ENCODE assay signal across 9 cellular contexts in genomic region chr13:98485561-98485960, GRCh38.
A peak's percentile ranks its signal among the peaks of the same experiment; 100 is the strongest.
DNase-seq lines count a peak whose midpoint lies in the region; ATAC-seq, FAIRE-seq and TF ChIP-seq lines count a peak whose summit lies in the region.
"Had no signal": no experiment of that assay in that cellular context is flagged by ENCODE, and none has a peak within 500 bp of the region (broad histone marks: within the 10 kb centered on the region; RNA-seq: fewer than 3 reads in every experiment).

No MANE protein-coding gene starts in this region.

- no peak overlapping the region for H3K9ac ChIP-seq in endodermal cell (ENCODE audit: extremely low read depth, low read length, poor library complexity, severe bottlenecking)

- peak overlapping the region; percentile 31 for H3K4me3 ChIP-seq in CD4-positive, CD25-positive, alpha-beta regulatory T cell (ENCODE audit: low read depth, low read length)
- H3K4me3 ChIP-seq in PC-9 (peak overlapping the region; percentile 34; the same call in 1 of the 2 replicates), endodermal cell (ENCODE audit: low read length) (no peak overlapping the region), osteoblast (ENCODE audit: insufficient read depth, low read length) (no peak overlapping the region)

- H3K79me2 ChIP-seq in PC-9 (ENCODE audit: low read depth) (peaks cover 89% of the 10 kb centered on the region), osteoblast (ENCODE audit: insufficient read depth, low read length) (peaks cover 96% of the 10 kb centered on the region)

- no peaks in the 10 kb centered on the region for H3K9me2 ChIP-seq in PC-9 (ENCODE audit: insufficient read depth)

- H3K9me3 ChIP-seq in CD4-positive, CD25-positive, alpha-beta regulatory T cell (ENCODE audit: control insufficient read depth in 2 of 2, low read length in 2 of 2), result no peaks in the 10 kb centered on the region
- no peaks in the 10 kb centered on the region for H3K9me3 ChIP-seq in PC-9 (ENCODE audit: insufficient read depth, low read depth)
- no peaks in the 10 kb centered on the region for H3K9me3 ChIP-seq in endodermal cell (ENCODE audit: control insufficient read depth, low read length)
- no peaks in the 10 kb centered on the region for H3K9me3 ChIP-seq in osteoblast (ENCODE audit: low read depth, low read length)

- peak overlapping the region; percentile 57 for H3K27ac ChIP-seq in CD4-positive, CD25-positive, alpha-beta regulatory T cell (ENCODE audit: insufficient read depth, low read length, poor library complexity, severe bottlenecking)
- peak overlapping the region; percentile 99 for H3K27ac ChIP-seq in PC-9
- no peak overlapping the region for H3K27ac ChIP-seq in endodermal cell (ENCODE audit: low read depth, low read length)
- H3K27ac ChIP-seq in osteoblast (ENCODE audit: low read depth, low read length), result peak overlapping the region; percentile 99

- H2AFZ ChIP-seq in PC-9 (no peak overlapping the region), osteoblast (ENCODE audit: low read length) (no peak overlapping the region)

- intact Hi-C loops in PC-9 (cut with micrococcal nuclease; ENCODE audit: unreplicated experiment) (loop anchor here (2.0 kb wide), 3 partner anchors 85 to 665 kb away; no protein-coding TSS in a partner anchor), posterior cingulate gyrus (cut with DNase I) (no loop called here)

- H4K20me1 ChIP-seq in PC-9 (ENCODE audit: insufficient read depth) (no peaks in the 10 kb centered on the region), osteoblast (ENCODE audit: insufficient read depth, low read length) (peaks cover 37% of the 10 kb centered on the region)

- peak overlapping the region in 3 of 4 donors; percentile 49 to 71 (median 71) for H3K4me3 Mint-ChIP-seq in CD4-positive, CD25-positive, alpha-beta regulatory T cell
- H3K4me3 Mint-ChIP-seq in endodermal cell, result no peak overlapping the region

- H3K27ac Mint-ChIP-seq in CD4-positive, CD25-positive, alpha-beta regulatory T cell, result peak overlapping the region; percentile 78 to 98 (median 92)
- H3K27ac Mint-ChIP-seq in endodermal cell, result peak overlapping the region; percentile 95

- H3K27me3 Mint-ChIP-seq in CD4-positive, CD25-positive, alpha-beta regulatory T cell, result no peaks in the 10 kb centered on the region
- H3K27me3 Mint-ChIP-seq in endodermal cell (ENCODE audit: insufficient read depth), result no peaks in the 10 kb centered on the region

- H3K9me3 Mint-ChIP-seq in CD4-positive, CD25-positive, alpha-beta regulatory T cell, result no peaks in the 10 kb centered on the region
- H3K9me3 Mint-ChIP-seq in endodermal cell, result no peaks in the 10 kb centered on the region

- no peak for DNase-seq in CD4-positive, CD25-positive, alpha-beta regulatory T cell
- no peak for DNase-seq in PC-9
- DNase-seq in endodermal cell, result peak; percentile 53
- DNase-seq in osteoblast (ENCODE audit: insufficient read length, low spot score, missing footprints), result no peak
- no peak for DNase-seq in urothelium cell line (ENCODE audit: low spot score)
- DNase-seq in retina, result no peak
- no peak for DNase-seq in posterior cingulate gyrus
- DNase-seq: midbrain had no signal

- H3K4me2 ChIP-seq in PC-9 (peak overlapping the region; percentile 97), osteoblast (ENCODE audit: insufficient read depth, low read length) (peak overlapping the region; percentile 70)

- H3K27me3 ChIP-seq in CD4-positive, CD25-positive, alpha-beta regulatory T cell (ENCODE audit: control insufficient read depth, insufficient read depth, low read length), result no peaks in the 10 kb centered on the region
- H3K27me3 ChIP-seq in PC-9 (ENCODE audit: insufficient read depth, low read depth), result no peaks in the 10 kb centered on the region
- H3K27me3 ChIP-seq in endodermal cell (ENCODE audit: control insufficient read depth, insufficient read depth, low read length, poor library complexity, severe bottlenecking), result no peaks in the 10 kb centered on the region
- H3K27me3 ChIP-seq in osteoblast (ENCODE audit: insufficient read depth, low read length), result no peaks in the 10 kb centered on the region

- FAIRE-seq in urothelium cell line (lab: Jason Lieb, UNC), result no peak

- peaks cover 56% of the 10 kb centered on the region for H3F3A ChIP-seq in PC-9 (ENCODE audit: insufficient read depth, low read depth)

- no TSS peak for BruUV-seq in PC-9 (replicated peaks; lab: Mats Ljungman, UMichigan)

- TF ChIP-seq CTCF in PC-9 (conservative IDR thresholded peaks at IDR 0.05) (no peak), endodermal cell (conservative IDR thresholded peaks at IDR 0.05) (no peak), osteoblast (IDR thresholded peaks at IDR 0.05; ENCODE audit: extremely low read depth, low read depth, low read length) (no peak)

- peaks cover 10% of the 10 kb centered on the region for H3K36me3 Mint-ChIP-seq in CD4-positive, CD25-positive, alpha-beta regulatory T cell
- peaks cover 10% of the 10 kb centered on the region for H3K36me3 Mint-ChIP-seq in endodermal cell (ENCODE audit: low read depth)

- H3K36me3 ChIP-seq in CD4-positive, CD25-positive, alpha-beta regulatory T cell (ENCODE audit: control insufficient read depth, insufficient read depth, low read length), result peaks cover 29% of the 10 kb centered on the region
- peaks cover 5% of the 10 kb centered on the region for H3K36me3 ChIP-seq in PC-9 (ENCODE audit: low read depth)
- peaks cover 17% of the 10 kb centered on the region for H3K36me3 ChIP-seq in endodermal cell (ENCODE audit: control insufficient read depth, insufficient read depth, low read length)
- H3K36me3 ChIP-seq in osteoblast (ENCODE audit: insufficient read depth, low read length), result no peaks in the 10 kb centered on the region

- H3K4me1 ChIP-seq in CD4-positive, CD25-positive, alpha-beta regulatory T cell (ENCODE audit: control insufficient read depth, insufficient read depth, low read length, poor library complexity, severe bottlenecking), result peaks cover 79% of the 10 kb centered on the region
- peaks cover 63% of the 10 kb centered on the region for H3K4me1 ChIP-seq in PC-9 (replicated peaks; ENCODE audit: insufficient read depth)
- H3K4me1 ChIP-seq in endodermal cell (ENCODE audit: control insufficient read depth, insufficient read depth, low read length), result peaks cover 9% of the 10 kb centered on the region
- peaks cover 60% of the 10 kb centered on the region for H3K4me1 ChIP-seq in osteoblast (ENCODE audit: insufficient read depth, low read length)

- WGBS in endodermal cell (ENCODE audit: insufficient coverage in 1 of 2, insufficient read length in 1 of 2), 2 experiments, result 92 to 95% methylated on average over 2 to 10 of the region's 11 CpGs

- peaks cover 41 to 94% (median 66%) of the 10 kb centered on the region in 4 donors for H3K4me1 Mint-ChIP-seq in CD4-positive, CD25-positive, alpha-beta regulatory T cell
- peaks cover 51% of the 10 kb centered on the region for H3K4me1 Mint-ChIP-seq in endodermal cell

- POLR2A ChIA-PET in PC-9 (lab: Charles Lee; ENCODE audit: unreplicated experiment), result interaction anchor here (0.6 to 1.1 kb wide), 3 partner anchors 9 to 24 kb away, joined by 3 to 8 read pairs (median 5); no protein-coding TSS in a partner anchor

- CTCF ChIA-PET in PC-9 (lab: Charles Lee), result interaction anchor here (1.6 to 2.1 kb wide), 2 partner anchors 85 to 168 kb away, joined by 3 to 11 read pairs; no protein-coding TSS in a partner anchor

- no peak for ATAC-seq in CD4-positive, CD25-positive, alpha-beta regulatory T cell (ENCODE audit: low read depth in 2 of 2)
- no peak for ATAC-seq in HG03469 (IDR thresholded peaks at IDR 0.05; ENCODE audit: unreplicated experiment)

Comparison
In these comparisons a context has a peak if more than half of its experiments do, and no peak if none do; other contexts are left out.
1. H3K4me3 ChIP-seq: peak in CD4-positive, CD25-positive, alpha-beta regulatory T cell (single experiment) and PC-9 (single experiment); none in endodermal cell (single experiment) and osteoblast (single experiment).